In genomic region chr9:129863059-129863690, GRCh38 we compare ENCODE assay signal across 9 cellular contexts. TPM values are rescaled to one million over a fixed set of nuclear protein-coding genes. Genes with fewer than 3 reads are reported as not detected.
DNase-seq lines count a peak whose midpoint lies in the region; ATAC-seq and TF ChIP-seq lines count a peak whose summit lies in the region.
"Had no signal": no experiment of that assay in that cellular context is flagged by ENCODE, and none has a peak within 500 bp of the region (broad histone marks: within the 10 kb centered on the region; RNA-seq: fewer than 3 reads in every experiment).

No MANE protein-coding gene starts in this region.

- H3K27me3 ChIP-seq in CD8-positive, alpha-beta T cell (ENCODE audit: insufficient read depth, low read length): no peaks in the 10 kb centered on the region
- H3K27me3 ChIP-seq in lung (ENCODE audit: control insufficient read depth, insufficient read depth): no peaks in the 10 kb centered on the region

- intact Hi-C loops in CD8-positive, alpha-beta T cell (cut with DNase I, micrococcal nuclease): no loop called here
- intact Hi-C loops in OCI-LY7 (cut with micrococcal nuclease; ENCODE audit: unreplicated experiment): no loop called here

- no peaks in the 10 kb centered on the region for H3K9me3 Mint-ChIP-seq in CD8-positive, alpha-beta T cell
- H3K9me3 Mint-ChIP-seq in activated T-cell treated with anti-CD3 and anti-CD28 coated beads, Interleukin-2, amount 50 U/mL, for 72 hours: no peaks in the 10 kb centered on the region

- peaks cover 63% of the 10 kb centered on the region for H3K4me1 Mint-ChIP-seq in CD8-positive, alpha-beta T cell (ENCODE audit: low read depth)
- peaks cover 72% of the 10 kb centered on the region for H3K4me1 Mint-ChIP-seq in activated T-cell treated with anti-CD3 and anti-CD28 coated beads, Interleukin-2, amount 50 U/mL, for 72 hours (ENCODE audit: low read depth)

- TF ChIP-seq CTCF in CD8-positive, alpha-beta T cell (IDR thresholded peaks at IDR 0.05): no peak
- TF ChIP-seq CTCF in OCI-LY7 (conservative IDR thresholded peaks at IDR 0.05; ENCODE audit: low read length) (no peak), lung (IDR thresholded peaks at IDR 0.05; ENCODE audit: control extremely low read depth, extremely low read depth) (no peak)

- H3K9me2 ChIP-seq in OCI-LY7 (ENCODE audit: insufficient read depth, low read length): no peaks in the 10 kb centered on the region

- H2AFZ ChIP-seq in OCI-LY7 (ENCODE audit: low read length): no peak overlapping the region

- no peak overlapping the region for H3K4me3 ChIP-seq in CD8-positive, alpha-beta T cell (ENCODE audit: low read depth, low read length)
- H3K4me3 ChIP-seq in OCI-LY7 (ENCODE audit: low read depth, low read length, poor library complexity, severe bottlenecking) (no peak overlapping the region), lung (peak overlapping the region; percentile 8)
- H3K4me3 ChIP-seq: psoas muscle had no signal

- H3K36me3 ChIP-seq in CD8-positive, alpha-beta T cell (ENCODE audit: insufficient read depth, low read length): peaks cover 30% of the 10 kb centered on the region
- H3K36me3 ChIP-seq in OCI-LY7 (ENCODE audit: insufficient read depth, low read length) (peaks cover 29% of the 10 kb centered on the region), lung (ENCODE audit: control insufficient read depth in 2 of 2, insufficient read depth in 2 of 2, low read length in 2 of 2) (peaks cover 9 to 56% of the 10 kb centered on the region in 2 donors)

- no peaks in the 10 kb centered on the region for H3K27me3 Mint-ChIP-seq in CD8-positive, alpha-beta T cell (ENCODE audit: low read depth)
- H3K27me3 Mint-ChIP-seq in activated T-cell treated with anti-CD3 and anti-CD28 coated beads, Interleukin-2, amount 50 U/mL, for 72 hours (ENCODE audit: low read depth): no peaks in the 10 kb centered on the region

- H4K20me1 ChIP-seq in OCI-LY7 (ENCODE audit: insufficient read depth, low read length): no peaks in the 10 kb centered on the region

- no peaks in the 10 kb centered on the region for H3K79me2 ChIP-seq in OCI-LY7 (ENCODE audit: insufficient read depth, low read depth, low read length)

- peak overlapping the region; percentile 56 for H3K4me3 Mint-ChIP-seq in CD8-positive, alpha-beta T cell
- H3K4me3 Mint-ChIP-seq in activated T-cell treated with anti-CD3 and anti-CD28 coated beads, Interleukin-2, amount 50 U/mL, for 72 hours: peak overlapping the region; percentile 69 to 84

- peaks cover 69% of the 10 kb centered on the region for H3K4me1 ChIP-seq in CD8-positive, alpha-beta T cell (ENCODE audit: insufficient read depth, low read length)
- H3K4me1 ChIP-seq in OCI-LY7 (ENCODE audit: insufficient read depth, low read length, poor library complexity, severe bottlenecking) (peaks cover 5% of the 10 kb centered on the region), lung (ENCODE audit: control insufficient read depth in 2 of 2, insufficient read depth in 2 of 2, low read length in 2 of 2) (no peaks in the 10 kb centered on the region)
- H3K4me1 ChIP-seq: psoas muscle had no signal

- peak overlapping the region; percentile 89 for H3K27ac Mint-ChIP-seq in CD8-positive, alpha-beta T cell
- H3K27ac Mint-ChIP-seq in activated T-cell treated with anti-CD3 and anti-CD28 coated beads, Interleukin-2, amount 50 U/mL, for 72 hours: peak overlapping the region; percentile 90

- DNase-seq in CD8-positive, alpha-beta T cell: peak in 6 of 7 experiments; percentile 64 to 81 (median 72)
- DNase-seq in OCI-LY7 (ENCODE audit: low spot score) (peak; percentile 46), lung (ENCODE audit: low spot score) (no peak), NCI-H1092 treated with DMSO at 0.1 percent for 48 hours (lab: John Stamatoyannopoulos, UW) (no peak)
- DNase-seq in activated T-cell treated with anti-CD3 and anti-CD28 coated beads, Interleukin-2, amount 50 U/mL, for 72 hours: peak; percentile 83 to 85

- ATAC-seq in CD8-positive, alpha-beta T cell: peak; percentile 65
- ATAC-seq in activated T-cell treated with anti-CD3 and anti-CD28 coated beads, Interleukin-2, amount 50 U/mL, for 72 hours (replicated peaks in 1 of 2): peak; percentile 81 to 82
- ATAC-seq in lung (ENCODE audit: insufficient read depth, low FRiP score) (peak; percentile 27), HG02981 (IDR thresholded peaks at IDR 0.05; ENCODE audit: unreplicated experiment) (no peak), HG02840 (IDR thresholded peaks at IDR 0.05; ENCODE audit: low FRiP score, unreplicated experiment) (no peak), HG02938 (IDR thresholded peaks at IDR 0.05; ENCODE audit: unreplicated experiment) (no peak)
- ATAC-seq: psoas muscle had no signal

- CTCF ChIA-PET in CD8-positive, alpha-beta T cell (lab: Charles Lee): interaction anchor here (1.4 to 1.5 kb wide), 2 partner anchors 9 to 28 kb away, joined by 3 to 4 read pairs; no protein-coding TSS in a partner anchor
- CTCF ChIA-PET in OCI-LY7 (lab: Charles Lee; ENCODE audit: unreplicated experiment): no interaction called here

- no peaks in the 10 kb centered on the region for H3K9me3 ChIP-seq in CD8-positive, alpha-beta T cell (ENCODE audit: low read length)
- H3K9me3 ChIP-seq in OCI-LY7 (ENCODE audit: low read length): no peaks in the 10 kb centered on the region
- H3K9me3 ChIP-seq in lung (ENCODE audit: control insufficient read depth in 2 of 2, insufficient read depth in 1 of 2, low read length in 1 of 2): no peaks in the 10 kb centered on the region
- H3K9me3 ChIP-seq: psoas muscle had no signal

- POLR2A ChIA-PET in CD8-positive, alpha-beta T cell (lab: Charles Lee): interaction anchor here (0.9 to 1.7 kb wide), 4 partner anchors 8 to 99 kb away, joined by 4 to 8 read pairs (median 4); partner anchors contain the start of gene C9orf78
- POLR2A ChIA-PET in OCI-LY7 (lab: Charles Lee): interaction anchor here (0.7 kb wide), 1 partner anchor 480 kb away, joined by 6 read pairs; no protein-coding TSS in a partner anchor

- no peak overlapping the region for H3K4me2 ChIP-seq in OCI-LY7 (ENCODE audit: low read length)

- H3K27ac ChIP-seq in CD8-positive, alpha-beta T cell (ENCODE audit: low read depth, low read length): no peak overlapping the region
- H3K27ac ChIP-seq in OCI-LY7 (ENCODE audit: low read depth, low read length, poor library complexity, severe bottlenecking) (no peak overlapping the region), lung (ENCODE audit: low read depth in 1 of 2, low read length in 1 of 2) (no peak overlapping the region)
- H3K27ac ChIP-seq: psoas muscle had no signal

- no TSS peak for BruUV-seq in OCI-LY7 (replicated peaks; lab: Mats Ljungman, UMichigan)

- peaks cover 64% of the 10 kb centered on the region for H3K36me3 Mint-ChIP-seq in CD8-positive, alpha-beta T cell
- peaks cover 17 to 37% of the 10 kb centered on the region in 2 donors for H3K36me3 Mint-ChIP-seq in activated T-cell treated with anti-CD3 and anti-CD28 coated beads, Interleukin-2, amount 50 U/mL, for 72 hours (ENCODE audit: insufficient read depth in 2 of 2)

- 18 to 50% methylated on average over 14 of the region's 14 CpGs for WGBS in lung, 2 donors

RNA-seq across cellular contexts. Expression of gene USP20, which starts 27.9 kb away (rescaled TPM):
- total RNA-seq in CD8-positive, alpha-beta T cell: 10 to 100 TPM; 83.5 to 91.0 TPM
- total RNA-seq in OCI-LY7 (2014; rRNA removed; shearing (Covaris generic)): 14.4 and 15.5 TPM in 2 replicates
- total RNA-seq in OCI-LY7 (2022) (24.1 and 26.1 TPM in 2 replicates), lung (10 to 100 TPM; 22.0 to 24.1 TPM)
- total RNA-seq in activated T-cell treated with anti-CD3 and anti-CD28 coated beads, Interleukin-2, amount 50 U/mL, for 72 hours: 10 to 100 TPM; 74.4 to 77.9 TPM
- 10 to 100 TPM; 15.7 to 20.9 TPM for polyA plus RNA-seq in lung

RNA-seq across cellular contexts. Expression of gene C9orf78, which starts 28.1 kb away (rescaled TPM):
- 100 to 1,000 TPM; 176 to 190 TPM for total RNA-seq in CD8-positive, alpha-beta T cell
- 49.4 and 57.6 TPM in 2 replicates for total RNA-seq in OCI-LY7 (2014; rRNA removed; shearing (Covaris generic))
- total RNA-seq in OCI-LY7 (2022) (60.6 and 62.4 TPM in 2 replicates), lung (10 to 100 TPM; 28.3 to 34.4 TPM)
- total RNA-seq in activated T-cell treated with anti-CD3 and anti-CD28 coated beads, Interleukin-2, amount 50 U/mL, for 72 hours: 10 to 100 TPM; 44.6 to 51.7 TPM
- 10 to 100 TPM; 37.1 to 57.9 TPM for polyA plus RNA-seq in lung

RNA-seq across cellular contexts. Expression of gene TOR1A, which starts 39.2 kb away (rescaled TPM):
- 10 to 100 TPM; 18.9 to 19.6 TPM for total RNA-seq in CD8-positive, alpha-beta T cell
- total RNA-seq in OCI-LY7 (2014; rRNA removed; shearing (Covaris generic)): 32.7 and 34.9 TPM in 2 replicates
- total RNA-seq in OCI-LY7 (2022) (37.0 and 37.4 TPM in 2 replicates), lung (10 to 100 TPM; 22.0 to 34.8 TPM)
- total RNA-seq in activated T-cell treated with anti-CD3 and anti-CD28 coated beads, Interleukin-2, amount 50 U/mL, for 72 hours: 10 to 100 TPM; 47.0 to 49.3 TPM
- polyA plus RNA-seq in lung: 10 to 100 TPM; 19.1 to 41.8 TPM

Comparison
In these comparisons a context has a peak if more than half of its experiments do, and no peak if none do; other contexts are left out.
1. ATAC-seq: peak in CD8-positive, alpha-beta T cell (single experiment), activated T-cell treated with anti-CD3 and anti-CD28 coated beads, Interleukin-2, amount 50 U/mL, for 72 hours (2 of 2) and lung (single experiment); none in HG02981 (single experiment), HG02840 (single experiment) and HG02938 (single experiment).
2. DNase-seq: peak in CD8-positive, alpha-beta T cell (6 of 7), OCI-LY7 (single experiment) and activated T-cell treated with anti-CD3 and anti-CD28 coated beads, Interleukin-2, amount 50 U/mL, for 72 hours (2 of 2); none in lung (single experiment) and NCI-H1092 treated with DMSO at 0.1 percent for 48 hours (single experiment).